Comparison of ENCODE assay signal across 17 cellular contexts in the genomic region with DNA sequence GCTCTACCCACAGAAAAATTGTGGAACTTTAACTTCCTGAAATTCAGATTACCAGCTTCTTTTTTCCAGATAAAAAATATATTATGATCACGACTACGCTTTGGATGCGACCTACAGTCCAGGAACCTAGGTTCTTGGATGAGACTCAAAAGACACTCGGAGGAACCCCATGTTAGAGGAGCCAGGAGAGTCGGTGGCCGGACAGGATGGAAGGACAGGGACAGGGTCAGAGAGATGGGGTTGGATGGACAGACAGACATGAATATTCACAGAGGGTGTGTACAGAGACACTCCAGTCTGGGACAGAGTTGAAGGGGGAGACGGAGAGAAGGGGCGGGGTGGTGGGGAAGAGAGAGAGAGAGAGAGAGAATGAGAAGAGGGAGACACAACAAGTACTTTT. TPM values are rescaled to one million over a fixed set of nuclear protein-coding genes. Genes with fewer than 3 reads are reported as not detected.
DNase-seq lines count a peak whose midpoint lies in the region; ATAC-seq and TF ChIP-seq lines count a peak whose summit lies in the region.
"Had no signal": no experiment of that assay in that cellular context is flagged by ENCODE, and none has a peak within 500 bp of the region (broad histone marks: within the 10 kb centered on the region; RNA-seq: fewer than 3 reads in every experiment).

No MANE protein-coding gene starts in this region.

- POLR2A ChIA-PET in MCF 10A (lab: Yijun Ruan, JAX), result no interaction called here

- H3K4me3 ChIP-seq in breast epithelium, result peak overlapping the region in 1 of 3 donors; percentile 38
- peak overlapping the region; percentile 29 for H3K4me3 ChIP-seq in epithelial cell of esophagus (ENCODE audit: low read length)
- peak overlapping the region in 1 of 2 donors; percentile 3 for H3K4me3 ChIP-seq in mucosa of rectum (ENCODE audit: low read length in 2 of 2)
- no peak overlapping the region for H3K4me3 ChIP-seq in transverse colon
- H3K4me3 ChIP-seq: HAP-1 had no signal

- CTCF ChIA-PET in MCF 10A (lab: Yijun Ruan, JAX), result interaction anchor here (0.6 to 4.7 kb wide), 2 partner anchors 17 to 61 kb away, joined by 3 to 26 read pairs; no protein-coding TSS in a partner anchor

- TF ChIP-seq CTCF in breast epithelium (IDR thresholded peaks at IDR 0.05) (no peak), MCF 10A (IDR thresholded peaks at IDR 0.05; ENCODE audit: unreplicated experiment) (no peak), epithelial cell of esophagus (IDR thresholded peaks at IDR 0.05; ENCODE audit: insufficient read depth, low read depth, low read length, missing control alignments) (no peak), transverse colon (IDR thresholded peaks at IDR 0.05) (no peak)

- no peak overlapping the region for H3K27ac Mint-ChIP-seq in MCF 10A (ENCODE audit: low read depth, unreplicated experiment)
- H3K27ac Mint-ChIP-seq: CD8-positive, alpha-beta memory T cell had no signal

- H3K27ac ChIP-seq in breast epithelium (peak overlapping the region; percentile 65 to 68), mucosa of rectum (ENCODE audit: low read depth in 2 of 2, low read length in 2 of 2) (peak overlapping the region; percentile 76 to 86), transverse colon (peak overlapping the region; percentile 49 to 74 (median 62))
- H3K27ac ChIP-seq: 22Rv1, HL-60 had no signal

- no peaks in the 10 kb centered on the region for H3K36me3 Mint-ChIP-seq in MCF 10A (ENCODE audit: insufficient read depth, unreplicated experiment)
- H3K36me3 Mint-ChIP-seq: CD8-positive, alpha-beta memory T cell had no signal

- H3K9me3 ChIP-seq in breast epithelium (no peaks in the 10 kb centered on the region), mucosa of rectum (ENCODE audit: control insufficient read depth in 2 of 2, low read length in 2 of 2) (no peaks in the 10 kb centered on the region), transverse colon (no peaks in the 10 kb centered on the region)
- H3K9me3 ChIP-seq: Caco-2, HAP-1 had no signal

- no peaks in the 10 kb centered on the region for H3K4me1 Mint-ChIP-seq in MCF 10A (ENCODE audit: insufficient read depth, unreplicated experiment)
- H3K4me1 Mint-ChIP-seq: CD8-positive, alpha-beta memory T cell had no signal

- intact Hi-C loops in breast epithelium (cut with DNase I; ENCODE audit: low total_unique reads), result no loop called here
- intact Hi-C loops in MCF 10A (cut with micrococcal nuclease), result no loop called here
- intact Hi-C loops in transverse colon (cut with DNase I; ENCODE audit: low total_unique reads), result no loop called here

- DNase-seq in breast epithelium (ENCODE audit: low spot score in 2 of 2) (no peak), MCF 10A (ENCODE audit: unreplicated experiment) (no peak), epithelial cell of esophagus (ENCODE audit: low read depth) (no peak), transverse colon (no peak), OCI-M1 (lab: John Stamatoyannopoulos, UW) (no peak), SIG-M5 treated with dmso at 0.1 percent for 504 hours (lab: John Stamatoyannopoulos, UW; ENCODE audit: unreplicated experiment) (no peak)
- DNase-seq: CD8-positive, alpha-beta memory T cell; DMS53; GF-D8 had no signal

- H3K36me3 ChIP-seq in breast epithelium, result no peaks in the 10 kb centered on the region
- H3K36me3 ChIP-seq in mucosa of rectum (ENCODE audit: control insufficient read depth in 2 of 2, insufficient read depth in 2 of 2, low read length in 2 of 2), result peaks cover 42 to 48% of the 10 kb centered on the region in 2 donors
- H3K36me3 ChIP-seq in transverse colon, result no peaks in the 10 kb centered on the region
- H3K36me3 ChIP-seq: HAP-1 had no signal

- no TSS peak for BruUV-seq in MCF 10A (replicated peaks; lab: Mats Ljungman, UMichigan)

- ATAC-seq in HG03108 (IDR thresholded peaks at IDR 0.05; ENCODE audit: unreplicated experiment), result no peak

- no peaks in the 10 kb centered on the region for H3K4me1 ChIP-seq in breast epithelium
- H3K4me1 ChIP-seq in mucosa of rectum (ENCODE audit: control insufficient read depth in 2 of 2, insufficient read depth in 2 of 2, low read length in 2 of 2), result peaks cover 25 to 37% of the 10 kb centered on the region in 2 donors
- H3K4me1 ChIP-seq in transverse colon, result peaks cover 0 to 33% (median 22%) of the 10 kb centered on the region in 4 donors
- H3K4me1 ChIP-seq: Caco-2, HAP-1 had no signal

- TF ChIP-seq POLR2A in breast epithelium (IDR thresholded peaks at IDR 0.05), result no peak
- no peak for TF ChIP-seq POLR2A in transverse colon (IDR thresholded peaks at IDR 0.05)

- in situ Hi-C loops in transverse colon (cut with MboI; ENCODE audit: low pct_ligation_motif_present in 1 of 4, low pct_unique_long_range_greater_than_20kb in 1 of 4, low sequenced_read_pairs in 3 of 4), result no loop called here

- TF ChIP-seq EP300 in transverse colon (IDR thresholded peaks at IDR 0.05; ENCODE audit: low read depth), result no peak

- 52 to 56% methylated on average over 8 of the region's 8 CpGs for WGBS in transverse colon (ENCODE audit: low coverage in 1 of 2), 2 donors

- H3K27me3 ChIP-seq in breast epithelium (no peaks in the 10 kb centered on the region), mucosa of rectum (ENCODE audit: control insufficient read depth in 2 of 2, insufficient read depth in 2 of 2, low read length in 2 of 2) (no peaks in the 10 kb centered on the region), transverse colon (no peaks in the 10 kb centered on the region)

- peaks cover 43% of the 10 kb centered on the region for H3K27me3 Mint-ChIP-seq in MCF 10A (ENCODE audit: insufficient read depth, unreplicated experiment)

- H3K9me3 Mint-ChIP-seq in MCF 10A (ENCODE audit: unreplicated experiment), result peaks cover 15% of the 10 kb centered on the region

- peak overlapping the region in 1 of 2 donors; percentile 41 for H3K9ac ChIP-seq in mucosa of rectum (ENCODE audit: low read depth in 1 of 2, low read length in 2 of 2)

- no peak overlapping the region for H3K4me3 Mint-ChIP-seq in MCF 10A (ENCODE audit: unreplicated experiment)
- H3K4me3 Mint-ChIP-seq: CD8-positive, alpha-beta memory T cell had no signal

RNA-seq across cellular contexts. Expression of gene FAM3D, which starts 9.5 kb away (rescaled TPM):
- total RNA-seq in breast epithelium (10 to 100 TPM in 1 of 3 donors, 1 to 10 TPM in 1, not detected in 1; 4.3 to 17.6 TPM), MCF 10A (2022) (not detected in 2 replicates), transverse colon (100 to 1,000 TPM; 243 to 431 (median 364) TPM)
- total RNA-seq: A673; Caco-2; CD8-positive, alpha-beta memory T cell; H1 had no signal

Comparison
In these comparisons a context has a peak if more than half of its experiments do, and no peak if none do; other contexts are left out.
1. RNA of gene FAM3D, which starts 9.5 kb away (total RNA-seq): 243 to 431 TPM in transverse colon; 4.3 to 17.6 TPM in breast epithelium and not detected in MCF 10A; every median in the first group is over 10 times any median in the second.
2. Peak in every context shown above with its lines, with median percentiles within 50 percentile points of each other: H3K27ac ChIP-seq.